8 cellular contexts compared by ENCODE assay signal in the genomic region with DNA sequence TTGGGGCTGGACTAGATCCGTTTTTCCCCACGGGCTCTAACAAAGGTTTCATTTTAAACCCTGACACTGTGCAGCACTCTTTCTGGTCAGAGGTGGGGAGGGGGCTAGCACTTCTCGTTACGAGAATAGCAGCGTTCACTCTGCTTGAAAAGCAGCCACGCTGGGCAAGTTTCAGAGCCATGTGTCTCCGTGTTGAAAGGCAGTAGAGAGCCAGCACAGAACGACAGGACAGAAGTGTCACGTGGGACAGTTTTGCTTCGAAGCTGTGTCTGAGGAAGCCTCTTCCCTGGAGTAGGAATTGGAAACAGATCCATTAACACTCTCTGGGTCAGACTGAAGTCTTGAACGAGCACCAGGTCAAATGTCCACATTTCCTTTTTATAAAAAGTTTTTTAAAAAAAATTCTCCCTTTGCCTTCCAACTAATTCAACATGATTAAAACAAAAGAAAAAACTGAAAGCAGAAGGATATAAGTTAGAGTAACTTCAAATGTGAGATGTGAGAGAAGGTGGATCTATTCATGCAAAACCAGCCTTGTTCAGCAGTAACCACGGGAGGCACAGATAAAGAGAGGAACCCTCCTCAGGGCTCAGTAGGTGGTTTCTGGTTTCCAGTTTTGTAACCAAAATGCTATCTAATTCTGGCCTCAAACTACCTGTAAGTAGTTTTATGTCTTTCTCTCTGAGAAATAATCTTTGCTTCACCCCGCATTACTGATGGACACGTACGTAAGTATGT.
A peak's percentile ranks its signal among the peaks of the same experiment; 100 is the strongest.
DNase-seq lines count a peak whose midpoint lies in the region; ATAC-seq, FAIRE-seq and TF ChIP-seq lines count a peak whose summit lies in the region.

No MANE protein-coding gene starts in this region.

- no peaks in the 10 kb centered on the region for H3K9me3 ChIP-seq in A673 (ENCODE audit: low read depth, low read length, poor library complexity, severe bottlenecking)

- TF ChIP-seq CTCF in GM13976 (IDR thresholded peaks at IDR 0.05; ENCODE audit: borderline replicate concordance, control extremely low read depth, extremely low read depth, insufficient read depth, missing control alignments), result no peak
- TF ChIP-seq CTCF in A673 (conservative IDR thresholded peaks at IDR 0.05; ENCODE audit: low read depth, low read length), result no peak

- CTCF ChIA-PET in A673 (lab: Charles Lee), result no interaction called here

- peaks cover 10% of the 10 kb centered on the region for H3K36me3 ChIP-seq in A673 (ENCODE audit: insufficient read depth, low read length, poor library complexity, severe bottlenecking)

- BruUV-seq in A673 (replicated peaks; lab: Mats Ljungman, UMichigan), result no TSS peak

- DNase-seq in GM13976 (ENCODE audit: low spot score) (peak; percentile 68), cerebellum (ENCODE audit: low spot score) (peak; percentile 50), pons (ENCODE audit: low spot score) (peak; percentile 72), COR-L47 (lab: John Stamatoyannopoulos, UW) (no peak), RCC 7860 (ENCODE audit: low spot score) (no peak), A673 (ENCODE audit: low spot score) (no peak), DMS79 (lab: John Stamatoyannopoulos, UW) (no peak)

- intact Hi-C loops in A673 (cut with micrococcal nuclease; ENCODE audit: unreplicated experiment), result no loop called here

- FAIRE-seq in RCC 7860 (lab: Jason Lieb, UNC), result no peak

- H3K4me3 ChIP-seq in A673 (ENCODE audit: low read depth, low read length, poor library complexity, severe bottlenecking), result no peak overlapping the region

- in situ Hi-C loops in GM13976 (cut with MboI; ENCODE audit: low sequenced_read_pairs, unreplicated experiment), result no loop called here

- H3K27me3 ChIP-seq in A673 (replicated peaks; ENCODE audit: insufficient read depth, low read depth, low read length, poor library complexity), result no peaks in the 10 kb centered on the region

- peak; percentile 44 for ATAC-seq in HG02610 (IDR thresholded peaks at IDR 0.05; ENCODE audit: unreplicated experiment)

- no peak overlapping the region for H3K27ac ChIP-seq in A673 (ENCODE audit: low read depth, low read length, poor library complexity, severe bottlenecking)

- POLR2A ChIA-PET in A673 (lab: Charles Lee; ENCODE audit: low non-redundant PET), result interaction anchor here (0.9 kb wide), 1 partner anchor 148 kb away, joined by 6 read pairs; no protein-coding TSS in a partner anchor

- no peaks in the 10 kb centered on the region for H3K4me1 ChIP-seq in A673 (ENCODE audit: insufficient read depth, low read length, poor library complexity, severe bottlenecking)

Comparison
In these comparisons a context has a peak if more than half of its experiments do, and no peak if none do; other contexts are left out.
1. DNase-seq: peak in GM13976 (single experiment), cerebellum (single experiment) and pons (single experiment); none in COR-L47 (single experiment), RCC 7860 (single experiment), A673 (single experiment) and DMS79 (single experiment).